ENCODE assay signal across 18 cellular contexts in the genomic region with DNA sequence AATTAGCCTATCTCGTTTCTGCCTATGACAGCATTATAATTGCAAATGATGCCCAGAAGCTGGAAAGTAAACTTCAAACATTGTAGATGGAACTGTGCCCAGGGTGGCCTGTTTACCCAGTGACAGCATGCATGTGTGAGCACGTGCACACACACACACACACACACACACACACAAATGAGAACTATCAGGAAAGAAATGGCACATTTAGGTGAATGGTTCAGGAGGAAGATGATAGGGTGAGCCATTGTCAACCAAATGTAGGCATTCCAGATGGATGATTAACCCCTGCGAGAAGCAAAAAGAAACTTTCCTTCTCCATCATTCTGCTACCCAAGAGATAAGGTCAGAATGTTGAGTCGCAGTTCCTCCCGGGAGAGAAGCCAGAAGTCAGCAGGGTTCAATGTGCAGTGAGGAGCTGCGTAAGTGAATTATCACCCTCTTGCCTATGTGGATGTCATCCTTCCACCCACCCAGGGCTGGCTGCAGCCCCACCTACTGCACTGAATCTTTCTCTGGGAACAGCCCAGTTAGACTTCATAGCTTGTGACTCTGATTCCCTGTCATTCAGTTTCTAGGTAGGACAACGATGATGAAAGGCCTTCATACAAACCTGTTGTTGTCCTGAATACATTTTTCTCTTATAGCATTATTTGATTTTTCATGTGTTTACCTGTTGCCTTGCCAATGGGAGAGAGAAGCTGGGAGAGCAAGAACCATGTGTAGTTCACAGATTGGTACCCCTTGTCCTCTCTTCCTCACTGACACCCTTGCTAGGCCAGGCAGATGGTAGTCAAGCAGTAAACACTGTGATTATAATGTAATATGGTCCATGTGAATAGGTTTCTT. TPM values are rescaled to one million over a fixed set of nuclear protein-coding genes. Genes with fewer than 3 reads are reported as not detected.
DNase-seq lines count a peak whose midpoint lies in the region; ATAC-seq, FAIRE-seq and TF ChIP-seq lines count a peak whose summit lies in the region.
"Had no signal": no experiment of that assay in that cellular context is flagged by ENCODE, and none has a peak within 500 bp of the region (broad histone marks: within the 10 kb centered on the region; RNA-seq: fewer than 3 reads in every experiment).

No MANE protein-coding gene starts in this region.

- no peak overlapping the region for H2AFZ ChIP-seq in astrocyte (ENCODE audit: low read depth, low read length)
- H2AFZ ChIP-seq in HepG2 (ENCODE audit: low read length), result no peak overlapping the region

- ATAC-seq in HepG2, result no peak
- ATAC-seq in GM19397 (IDR thresholded peaks at IDR 0.05; ENCODE audit: unreplicated experiment), result no peak
- ATAC-seq in HG03520 (IDR thresholded peaks at IDR 0.05; ENCODE audit: unreplicated experiment), result no peak
- no peak for ATAC-seq in GM18511 (IDR thresholded peaks at IDR 0.05; ENCODE audit: unreplicated experiment)
- ATAC-seq: activated CD4-positive, alpha-beta T cell treated with anti-CD3 and anti-CD28 coated beads for 36 hours had no signal

- TF ChIP-seq RAD21 in HepG2 (CRISPR knock-in tag; IDR thresholded peaks at IDR 0.05), result 0 out of 2 replicates have a peak, but pooled peaks have one; percentile 24

- H3K79me2 ChIP-seq in astrocyte (ENCODE audit: insufficient read depth, low read length) (no peaks in the 10 kb centered on the region), HepG2 (ENCODE audit: insufficient read depth, low read length) (peaks cover 30% of the 10 kb centered on the region)

- no TSS peak for BruUV-seq in HepG2 (replicated peaks; lab: Mats Ljungman, UMichigan)

- no peak overlapping the region for H3K4me3 Mint-ChIP-seq in astrocyte (ENCODE audit: unreplicated experiment)
- H3K4me3 Mint-ChIP-seq: activated CD4-positive, alpha-beta T cell treated with anti-CD3 and anti-CD28 coated beads for 36 hours; HFFc6 had no signal

- no peaks in the 10 kb centered on the region for H3K36me3 Mint-ChIP-seq in astrocyte (ENCODE audit: low read depth, unreplicated experiment)

- H3K4me1 ChIP-seq in astrocyte (ENCODE audit: insufficient read depth, low read length) (no peaks in the 10 kb centered on the region), HepG2 (ENCODE audit: insufficient read depth, low read length) (peaks cover 62% of the 10 kb centered on the region)

- H3K36me3 ChIP-seq in astrocyte (ENCODE audit: insufficient read depth, low read length) (no peaks in the 10 kb centered on the region), HepG2 (replicated peaks in 1 of 2; ENCODE audit: control insufficient read depth in 1 of 2, insufficient read depth in 2 of 2, low read length in 2 of 2) (peaks cover 3 to 6% of the 10 kb centered on the region in 2 experiments; a peak in 2 of 5 replicates)
- H3K36me3 ChIP-seq: sigmoid colon had no signal

- H3K27ac ChIP-seq in astrocyte (ENCODE audit: low read depth, low read length) (no peak overlapping the region), HepG2 (ENCODE audit: extremely low read length, insufficient read depth, low read length) (peak overlapping the region; percentile 13), substantia nigra (ENCODE audit: low read depth, low read length, poor library complexity, severe bottlenecking) (no peak overlapping the region)
- H3K27ac ChIP-seq: sigmoid colon had no signal

- intact Hi-C loops in HepG2 (cut with micrococcal nuclease; ENCODE audit: unreplicated experiment), result loop anchor here (1.0 kb wide), 1 partner anchor 9 kb away; no protein-coding TSS in a partner anchor

- POLR2A ChIA-PET in HepG2 (lab: Yijun Ruan, JAX), result interaction anchor here (0.8 to 13.2 kb wide), 11 partner anchors 9 to 71 kb away, joined by 3 to 317 read pairs (median 9); no protein-coding TSS in a partner anchor

- H4K20me1 ChIP-seq in astrocyte (ENCODE audit: insufficient read depth, low read length), result no peaks in the 10 kb centered on the region
- peaks cover 10% of the 10 kb centered on the region for H4K20me1 ChIP-seq in HepG2 (ENCODE audit: insufficient read depth, low read length)

- H3K27me3 ChIP-seq in astrocyte (ENCODE audit: insufficient read depth, low read length) (peaks cover 4% of the 10 kb centered on the region), HepG2 (ENCODE audit: control insufficient read depth in 1 of 2, insufficient read depth in 2 of 2, low read length in 2 of 2) (no peaks in the 10 kb centered on the region; a peak in 1 of 5 replicates)

- peaks cover 6% of the 10 kb centered on the region for H3K4me1 Mint-ChIP-seq in astrocyte (ENCODE audit: low read depth, unreplicated experiment)

- H3K9ac ChIP-seq in astrocyte (ENCODE audit: low read length), result no peak overlapping the region
- peak overlapping the region; percentile 18; the same call in 1 of the 2 replicates for H3K9ac ChIP-seq in HepG2 (ENCODE audit: insufficient read depth, low read depth, low read length)

- H3K4me3 ChIP-seq in astrocyte (ENCODE audit: insufficient read depth, low read depth, low read length) (no peak overlapping the region), HepG2 (replicated peaks in 1 of 3; ENCODE audit: insufficient read depth in 1 of 3, low read depth in 2 of 3, low read length in 3 of 3) (no peak overlapping the region)
- H3K4me3 ChIP-seq: sigmoid colon had no signal

- peaks cover 2% of the 10 kb centered on the region for H3K9me3 Mint-ChIP-seq in astrocyte (ENCODE audit: unreplicated experiment)

- peak overlapping the region; percentile 14 for H3K27ac Mint-ChIP-seq in astrocyte (ENCODE audit: unreplicated experiment)
- H3K27ac Mint-ChIP-seq: activated CD4-positive, alpha-beta T cell treated with anti-CD3 and anti-CD28 coated beads for 36 hours; HFFc6 had no signal

- H3K27me3 Mint-ChIP-seq in astrocyte (ENCODE audit: low read depth, unreplicated experiment), result peaks cover 31% of the 10 kb centered on the region

- no peak for FAIRE-seq in astrocyte (lab: Jason Lieb, UNC)
- peak; percentile 55 for FAIRE-seq in HepG2 (lab: Jason Lieb, UNC)
- FAIRE-seq: islet of Langerhans had no signal

- DNase-seq in Daoy (ENCODE audit: low read depth) (peak; percentile 49), NCI-H345 (lab: John Stamatoyannopoulos, UW) (peak; percentile 88), astrocyte (ENCODE audit: low read depth) (no peak), HepG2 (ENCODE audit: low spot score) (peak; percentile 73), substantia nigra (lab: John Stamatoyannopoulos, UW) (no peak)
- DNase-seq: activated CD4-positive, alpha-beta T cell treated with anti-CD3 and anti-CD28 coated beads for 36 hours; Caco-2; dermis blood vessel endothelial cell; HFFc6; NCI-H1048; SIG-M5; sigmoid colon; stimulated activated CD4-positive, alpha-beta T cell treated with anti-CD3 and anti-CD28 coated beads, Interleukin-2, amount 100 ng/mL, for 48 hours had no signal

- TF ChIP-seq POLR2A in HepG2 (IDR thresholded peaks at IDR 0.05; ENCODE audit: insufficient read depth in 1 of 2, low read depth in 2 of 2, low read length in 2 of 2), result no peak

- in situ Hi-C loops in HepG2 (cut with HindIII; ENCODE audit: extremely low pct_ligation_motif_present, low pct_unique_long_range_greater_than_20kb), result no loop called here

- no peak for TF ChIP-seq CTCF in astrocyte (IDR thresholded peaks at IDR 0.05; ENCODE audit: insufficient read depth, low read depth, low read length)
- TF ChIP-seq CTCF in HepG2 (CRISPR knock-in tag; IDR thresholded peaks at IDR 0.05), result no peak

- H3K4me2 ChIP-seq in astrocyte (ENCODE audit: low read length) (no peak overlapping the region), HepG2 (ENCODE audit: low read depth, low read length) (peak overlapping the region; percentile 55)

- TF ChIP-seq EP300 in HepG2 (IDR thresholded peaks at IDR 0.05; ENCODE audit: low read depth in 2 of 2, low read length in 2 of 2) (peak in 1 of 2 experiments; percentile 69; a peak in 2 of 4 replicates), HepG2 (CRISPR knock-in tag; IDR thresholded peaks at IDR 0.05; ENCODE audit: borderline replicate concordance) (peak; percentile 80)

- H3K9me3 ChIP-seq in astrocyte (ENCODE audit: insufficient read depth, low read depth, low read length) (no peaks in the 10 kb centered on the region), HepG2 (ENCODE audit: low read length) (no peaks in the 10 kb centered on the region)
- H3K9me3 ChIP-seq: Caco-2, sigmoid colon had no signal

- CTCF ChIA-PET in HepG2 (lab: Yijun Ruan, JAX; ENCODE audit: low intra/inter-chr PET ratio, low total read pairs), result no interaction called here

- 7% methylated on average over 7 of the region's 7 CpGs for WGBS in HepG2 (ENCODE audit: low lambda C conversion rate)

TF ChIP-seq in HepG2, 621 proteins besides CTCF, POLR2A, EP300 and RAD21 (continues in another document):
- TF ChIP-seq ZNF180 (CRISPR knock-in tag; IDR thresholded peaks at IDR 0.05; ENCODE audit: borderline replicate concordance, low read depth) (no peak), FOXA3 (CRISPR knock-in tag; IDR thresholded peaks at IDR 0.05) (peak; percentile 95)

RNA-seq across cellular contexts. Expression of gene APOB, which starts 3.5 kb away (rescaled TPM):
- total RNA-seq in Daoy (2014; rRNA removed; shearing (Covaris generic)), result not detected in 2 replicates
- 0.05 and 0.07 TPM in 2 replicates for total RNA-seq in astrocyte
- 2,017 and 2,515 TPM in 2 replicates for total RNA-seq in HepG2 (2016; rRNA removed; fragmentation: Illumina TruSeq; extraction: Trizol)
- total RNA-seq in HepG2 (2016; cell fraction: cytosol; rRNA removed; fragmentation: Illumina TruSeq; extraction: Trizol; ENCODE audit: low read depth), result 102 and 113 TPM in 2 replicates
- 1,811 and 2,334 TPM in 2 replicates for total RNA-seq in HepG2 (2016; cell fraction: insoluble cytoplasmic fraction; rRNA removed; fragmentation: Illumina TruSeq; extraction: Trizol)
- 341 and 391 TPM in 2 replicates for total RNA-seq in HepG2 (2016; cell fraction: membrane; rRNA removed; fragmentation: Illumina TruSeq; extraction: Trizol)
- 3,623 and 4,305 TPM in 2 replicates for total RNA-seq in HepG2 (2016; cell fraction: nucleus; rRNA removed; fragmentation: Illumina TruSeq; extraction: Trizol)
- 1,226 and 1,569 TPM in 2 replicates for polyA plus RNA-seq in HepG2 (2011; rRNA removed)
- polyA plus RNA-seq in HepG2 (2011; cell fraction: cytosol; rRNA removed), result 779 and 1,118 TPM in 2 replicates
- 609 and 698 TPM in 2 replicates for polyA plus RNA-seq in HepG2 (2011; cell fraction: nucleus; rRNA removed)
- 1,387 and 2,007 TPM in 2 replicates for polyA plus RNA-seq in HepG2 (2012)
- polyA plus RNA-seq in HepG2 (2016; cell fraction: cytosol; fragmentation: Illumina TruSeq; extraction: Trizol; ENCODE audit: low read depth), result 27.1 and 29.9 TPM in 2 replicates
- 658 and 677 TPM in 2 replicates for polyA plus RNA-seq in HepG2 (2016; cell fraction: insoluble cytoplasmic fraction; fragmentation: Illumina TruSeq; extraction: Trizol; ENCODE audit: low read depth)
- 39.5 and 51.6 TPM in 2 replicates for polyA plus RNA-seq in HepG2 (2016; cell fraction: membrane; fragmentation: Illumina TruSeq; extraction: Trizol; ENCODE audit: low read depth)
- 1,507 and 1,591 TPM in 2 replicates for polyA plus RNA-seq in HepG2 (2016; cell fraction: nucleus; fragmentation: Illumina TruSeq; extraction: Trizol; ENCODE audit: insufficient read depth, low read depth)
- polyA minus RNA-seq in HepG2 (2011; rRNA and poly(A)+ RNA removed; ENCODE audit: low replicate concordance), result 3.3 and 5,189 TPM in 2 replicates
- polyA minus RNA-seq in HepG2 (2011; cell fraction: cytosol; rRNA and poly(A)+ RNA removed), result 4,783 and 5,517 TPM in 2 replicates
- polyA minus RNA-seq in HepG2 (2011; cell fraction: nucleus; rRNA and poly(A)+ RNA removed), result 3,357 and 4,547 TPM in 2 replicates
- total RNA-seq: activated CD4-positive, alpha-beta T cell treated with anti-CD3 and anti-CD28 coated beads for 36 hours; epithelial cell of proximal tubule; HFFc6 had no signal

Comparison
In these comparisons a context has a peak if more than half of its experiments do, and no peak if none do; other contexts are left out.
1. DNase-seq: peak in Daoy (single experiment), NCI-H345 (single experiment) and HepG2 (single experiment); none in astrocyte (single experiment) and substantia nigra (0 of 49).
2. RNA of gene APOB, which starts 3.5 kb away (total RNA-seq): 102 to 4,305 TPM in HepG2; 0.05 to 0.07 TPM in astrocyte and not detected in Daoy; every median in the first group is over 10 times any median in the second.